In genomic region chr6:105649192-105649591, GRCh38 we compare ENCODE assay signal across 20 cellular contexts.
A peak's percentile ranks its signal among the peaks of the same experiment; 100 is the strongest.
DNase-seq lines count a peak whose midpoint lies in the region; ATAC-seq and TF ChIP-seq lines count a peak whose summit lies in the region.
"Had no signal": no experiment of that assay in that cellular context is flagged by ENCODE, and none has a peak within 500 bp of the region (broad histone marks: within the 10 kb centered on the region; RNA-seq: fewer than 3 reads in every experiment).

No MANE protein-coding gene starts in this region.

- POLR2A ChIA-PET in activated CD4-positive, alpha-beta T cell treated with anti-CD3 and anti-CD28 coated beads for 36 hours (lab: Charles Lee): interaction anchor here (0.7 to 0.8 kb wide), 2 partner anchors 196 to 450 kb away, joined by 3 to 8 read pairs; no protein-coding TSS in a partner anchor
- POLR2A ChIA-PET in activated CD8-positive, alpha-beta T cell treated with anti-CD3 and anti-CD28 coated beads for 36 hours (lab: Charles Lee): no interaction called here

- H3K36me3 Mint-ChIP-seq in activated CD4-positive, alpha-beta T cell treated with anti-CD3 and anti-CD28 coated beads for 36 hours (ENCODE audit: low read depth): no peaks in the 10 kb centered on the region
- H3K36me3 Mint-ChIP-seq in activated CD8-positive, alpha-beta T cell treated with anti-CD3 and anti-CD28 coated beads for 36 hours (ENCODE audit: low read depth): no peaks in the 10 kb centered on the region
- H3K36me3 Mint-ChIP-seq in natural killer cell treated with Interleukin-12 subunit alpha and Interleukin-12 subunit beta and Interleukin-15 and Interleukin-18, amount 100 ng/mL, for 72 hours: no peaks in the 10 kb centered on the region
- H3K36me3 Mint-ChIP-seq: stimulated activated naive B cell treated with anti-CD40 and anti-IgM and Interleukin-4, amounts not matched to agents 10 μg/mL and 1 μg/mL and 100 μg/mL, for 72 hours had no signal

- no peaks in the 10 kb centered on the region for H3K9me3 ChIP-seq in uterus

- H3K4me1 Mint-ChIP-seq in activated CD4-positive, alpha-beta T cell treated with anti-CD3 and anti-CD28 coated beads for 36 hours: peaks cover 70% of the 10 kb centered on the region
- H3K4me1 Mint-ChIP-seq in activated CD8-positive, alpha-beta T cell treated with anti-CD3 and anti-CD28 coated beads for 36 hours (ENCODE audit: low read depth): peaks cover 80% of the 10 kb centered on the region
- H3K4me1 Mint-ChIP-seq in natural killer cell treated with Interleukin-12 subunit alpha and Interleukin-12 subunit beta and Interleukin-15 and Interleukin-18, amount 100 ng/mL, for 72 hours (ENCODE audit: low read depth in 2 of 2): peaks cover 69 to 75% of the 10 kb centered on the region in 2 donors

- H3K4me1 ChIP-seq in uterus: no peaks in the 10 kb centered on the region

- no peaks in the 10 kb centered on the region for H3K9me3 Mint-ChIP-seq in activated CD4-positive, alpha-beta T cell treated with anti-CD3 and anti-CD28 coated beads for 36 hours (ENCODE audit: low read depth)
- no peaks in the 10 kb centered on the region for H3K9me3 Mint-ChIP-seq in activated CD8-positive, alpha-beta T cell treated with anti-CD3 and anti-CD28 coated beads for 36 hours
- peaks cover 4% of the 10 kb centered on the region for H3K9me3 Mint-ChIP-seq in natural killer cell treated with Interleukin-12 subunit alpha and Interleukin-12 subunit beta and Interleukin-15 and Interleukin-18, amount 100 ng/mL, for 72 hours
- H3K9me3 Mint-ChIP-seq: stimulated activated naive B cell treated with anti-CD40 and anti-IgM and Interleukin-4, amounts not matched to agents 10 μg/mL and 1 μg/mL and 100 μg/mL, for 72 hours had no signal

- DNase-seq in activated CD4-positive, alpha-beta T cell treated with anti-CD3 and anti-CD28 coated beads for 36 hours: peak; percentile 13
- no peak for DNase-seq in activated CD4-positive, alpha-beta T cell treated with anti-CD3 and anti-CD28 coated beads for 1 hour
- DNase-seq in activated CD8-positive, alpha-beta T cell treated with anti-CD3 and anti-CD28 coated beads for 36 hours: no peak
- DNase-seq in natural killer cell treated with Interleukin-12 subunit alpha and Interleukin-12 subunit beta and Interleukin-15 and Interleukin-18, amount 100 ng/mL, for 72 hours (ENCODE audit: low spot score): no peak
- DNase-seq in uterus (no peak), NCI-H2171 (lab: John Stamatoyannopoulos, UW) (no peak), DMS 273 treated with DMSO at 0.1 percent for 48 hours (lab: John Stamatoyannopoulos, UW) (no peak)
- DNase-seq: activated CD4-positive, alpha-beta T cell treated with anti-CD3 and anti-CD28 coated beads, Interleukin-2, amount 50 U/mL, for 48 hours; amniotic stem cell; dermis blood vessel endothelial cell; glutamatergic neuron; MM.1S; NCI-H1436; NCI-H526; nucleus accumbens; stimulated activated naive B cell treated with anti-CD40 and anti-IgM and Interleukin-4, amounts not matched to agents 10 μg/mL and 1 μg/mL and 100 μg/mL, for 72 hours; WERI-Rb-1 had no signal

- no peak overlapping the region for H3K4me3 Mint-ChIP-seq in activated CD4-positive, alpha-beta T cell treated with anti-CD3 and anti-CD28 coated beads for 36 hours
- H3K4me3 Mint-ChIP-seq in activated CD8-positive, alpha-beta T cell treated with anti-CD3 and anti-CD28 coated beads for 36 hours: no peak overlapping the region
- peak overlapping the region; percentile 71 for H3K4me3 Mint-ChIP-seq in natural killer cell treated with Interleukin-12 subunit alpha and Interleukin-12 subunit beta and Interleukin-15 and Interleukin-18, amount 100 ng/mL, for 72 hours
- H3K4me3 Mint-ChIP-seq: stimulated activated naive B cell treated with anti-CD40 and anti-IgM and Interleukin-4, amounts not matched to agents 10 μg/mL and 1 μg/mL and 100 μg/mL, for 72 hours had no signal

- H3K27ac ChIP-seq in uterus: no peak overlapping the region
- H3K27ac ChIP-seq: cardiac muscle cell, WERI-Rb-1 had no signal

- peak overlapping the region; percentile 40 for H3K27ac Mint-ChIP-seq in activated CD4-positive, alpha-beta T cell treated with anti-CD3 and anti-CD28 coated beads for 36 hours
- peak overlapping the region; percentile 87 for H3K27ac Mint-ChIP-seq in activated CD8-positive, alpha-beta T cell treated with anti-CD3 and anti-CD28 coated beads for 36 hours
- H3K27ac Mint-ChIP-seq in natural killer cell treated with Interleukin-12 subunit alpha and Interleukin-12 subunit beta and Interleukin-15 and Interleukin-18, amount 100 ng/mL, for 72 hours: peak overlapping the region; percentile 85 to 94
- H3K27ac Mint-ChIP-seq: stimulated activated naive B cell treated with anti-CD40 and anti-IgM and Interleukin-4, amounts not matched to agents 10 μg/mL and 1 μg/mL and 100 μg/mL, for 72 hours had no signal

- no peak overlapping the region for H3K4me3 ChIP-seq in uterus
- H3K4me3 ChIP-seq: cardiac muscle cell, K562 had no signal

- H3K27me3 ChIP-seq in uterus: no peaks in the 10 kb centered on the region
- H3K27me3 ChIP-seq: cardiac muscle cell had no signal

- ATAC-seq in activated CD4-positive, alpha-beta T cell treated with anti-CD3 and anti-CD28 coated beads for 36 hours: no peak
- ATAC-seq in GM18498 (IDR thresholded peaks at IDR 0.05; ENCODE audit: unreplicated experiment): peak; percentile 18
- ATAC-seq in activated CD8-positive, alpha-beta T cell treated with anti-CD3 and anti-CD28 coated beads for 36 hours: no peak
- no peak for ATAC-seq in natural killer cell treated with Interleukin-12 subunit alpha and Interleukin-12 subunit beta and Interleukin-15 and Interleukin-18, amount 100 ng/mL, for 72 hours
- ATAC-seq: K562; stimulated activated naive B cell treated with anti-CD40 and anti-IgM and Interleukin-4, amounts not matched to agents 10 μg/mL and 1 μg/mL and 100 μg/mL, for 72 hours had no signal

- intact Hi-C loops in activated CD4-positive, alpha-beta T cell treated with anti-CD3 and anti-CD28 coated beads for 36 hours (cut with DNase I, micrococcal nuclease): loop anchor here in 1 of 2 experiments (5.0 kb wide), 2 partner anchors 158 to 248 kb away; no protein-coding TSS in a partner anchor
- intact Hi-C loops in activated CD8-positive, alpha-beta T cell treated with anti-CD3 and anti-CD28 coated beads for 36 hours (cut with micrococcal nuclease): loop anchor here (10.0 kb wide), 1 partner anchor 164 kb away; no protein-coding TSS in a partner anchor
- intact Hi-C loops in uterus (cut with DNase I; ENCODE audit: low total_unique reads): no loop called here

- peaks cover 34% of the 10 kb centered on the region for H3K27me3 Mint-ChIP-seq in activated CD4-positive, alpha-beta T cell treated with anti-CD3 and anti-CD28 coated beads for 36 hours
- H3K27me3 Mint-ChIP-seq in activated CD8-positive, alpha-beta T cell treated with anti-CD3 and anti-CD28 coated beads for 36 hours: peaks cover 4% of the 10 kb centered on the region
- H3K27me3 Mint-ChIP-seq in natural killer cell treated with Interleukin-12 subunit alpha and Interleukin-12 subunit beta and Interleukin-15 and Interleukin-18, amount 100 ng/mL, for 72 hours: no peaks in the 10 kb centered on the region

- TF ChIP-seq CTCF in activated CD8-positive, alpha-beta T cell treated with anti-CD3 and anti-CD28 coated beads for 36 hours (IDR thresholded peaks at IDR 0.05): no peak
- no peak for TF ChIP-seq CTCF in uterus (IDR thresholded peaks at IDR 0.05)

- CTCF ChIA-PET in activated CD4-positive, alpha-beta T cell treated with anti-CD3 and anti-CD28 coated beads for 36 hours (lab: Charles Lee): interaction anchor here (0.6 to 2.0 kb wide), 3 partner anchors 9 to 48 kb away, joined by 3 to 6 read pairs (median 4); no protein-coding TSS in a partner anchor
- CTCF ChIA-PET in activated CD8-positive, alpha-beta T cell treated with anti-CD3 and anti-CD28 coated beads for 36 hours (lab: Charles Lee): interaction anchor here (1.4 to 1.5 kb wide), 3 partner anchors 28 to 574 kb away, joined by 3 to 4 read pairs (median 3); no protein-coding TSS in a partner anchor

- TF ChIP-seq POLR2A in uterus (IDR thresholded peaks at IDR 0.05): no peak

- H3K36me3 ChIP-seq in uterus: no peaks in the 10 kb centered on the region
- H3K36me3 ChIP-seq: cardiac muscle cell, WERI-Rb-1 had no signal
